In genomic region chr7:2818653-2819052, GRCh38 we compare ENCODE assay signal across 21 cellular contexts. TPM values are rescaled to one million over a fixed set of nuclear protein-coding genes. Genes with fewer than 3 reads are reported as not detected.
A peak's percentile ranks its signal among the peaks of the same experiment; 100 is the strongest.
DNase-seq lines count a peak whose midpoint lies in the region; ATAC-seq, FAIRE-seq and TF ChIP-seq lines count a peak whose summit lies in the region.
"Had no signal": no experiment of that assay in that cellular context is flagged by ENCODE, and none has a peak within 500 bp of the region (broad histone marks: within the 10 kb centered on the region; RNA-seq: fewer than 3 reads in every experiment).

No MANE protein-coding gene starts in this region.

- H3K27ac ChIP-seq in GM12878 (ENCODE audit: control insufficient read depth, insufficient read depth), result no peak overlapping the region

- H3K4me1 Mint-ChIP-seq in stimulated activated naive CD8-positive, alpha-beta T cell treated with anti-CD3 and anti-CD28 coated beads, Interleukin-15, amount 100 ng/mL, for 72 hours, result peaks cover 35% of the 10 kb centered on the region
- peaks cover 63% of the 10 kb centered on the region for H3K4me1 Mint-ChIP-seq in nephron
- peaks cover 5% of the 10 kb centered on the region for H3K4me1 Mint-ChIP-seq in activated CD8-positive, alpha-beta T cell treated with anti-CD3 and anti-CD28 coated beads, Interleukin-2, amount 10 ng/mL, durations not matched to agents 7 days and 5 days (ENCODE audit: low read depth)

- no peaks in the 10 kb centered on the region for H3K9me3 ChIP-seq in GM12878 (replicated peaks; ENCODE audit: control insufficient read depth, insufficient read depth, low read length)

- intact Hi-C loops in GM12878 (cut with micrococcal nuclease; ENCODE audit: unreplicated experiment), result no loop called here

- H3K79me2 ChIP-seq in GM12878 (ENCODE audit: control insufficient read depth, insufficient read depth, low read length), result peaks cover 6% of the 10 kb centered on the region

- no peak overlapping the region for H3K4me3 ChIP-seq in GM12878

- no peaks in the 10 kb centered on the region for H3K27me3 Mint-ChIP-seq in stimulated activated naive CD8-positive, alpha-beta T cell treated with anti-CD3 and anti-CD28 coated beads, Interleukin-15, amount 100 ng/mL, for 72 hours
- no peaks in the 10 kb centered on the region for H3K27me3 Mint-ChIP-seq in nephron (ENCODE audit: low read depth)
- H3K27me3 Mint-ChIP-seq in activated CD8-positive, alpha-beta T cell treated with anti-CD3 and anti-CD28 coated beads, Interleukin-2, amount 10 ng/mL, durations not matched to agents 7 days and 5 days (ENCODE audit: low read depth), result no peaks in the 10 kb centered on the region
- H3K27me3 Mint-ChIP-seq: activated CD8-positive, alpha-beta T cell treated with anti-CD3 and anti-CD28 coated beads for 36 hours had no signal

- H3K4me1 ChIP-seq in GM12878 (ENCODE audit: control insufficient read depth, insufficient read depth, low read length), result peaks cover 35% of the 10 kb centered on the region

- no peak for FAIRE-seq in GM12878 (lab: Jason Lieb, UNC)

- H4K20me1 ChIP-seq in GM12878 (ENCODE audit: control insufficient read depth, insufficient read depth), result no peaks in the 10 kb centered on the region

- H2AFZ ChIP-seq in GM12878 (ENCODE audit: control insufficient read depth, low read depth, low read length), result no peak overlapping the region

- RAD21 ChIA-PET in GM12878 (lab: Charles Lee; ENCODE audit: unreplicated experiment), result interaction anchor here (0.8 to 3.0 kb wide), 9 partner anchors 14 to 148 kb away, joined by 3 to 14 read pairs (median 5); no protein-coding TSS in a partner anchor

- no peaks in the 10 kb centered on the region; a peak in 1 of 4 replicates for H3K36me3 ChIP-seq in GM12878 (ENCODE audit: control insufficient read depth in 2 of 2, insufficient read depth in 2 of 2, low read length in 1 of 2)

- no peak for TF ChIP-seq EP300 in GM12878 (IDR thresholded peaks at IDR 0.05; ENCODE audit: borderline replicate concordance in 1 of 2, control insufficient read depth in 1 of 2, low read depth in 2 of 2, low read length in 2 of 2)

- TF ChIP-seq CTCF in GM12878 (IDR thresholded peaks at IDR 0.05 in 2 of 3, conservative IDR thresholded peaks at IDR 0.05 in 1 of 3; ENCODE audit: control insufficient read depth in 2 of 3, extremely low read depth in 1 of 3, insufficient read depth in 1 of 3, low read depth in 3 of 3, low read length in 3 of 3) (no peak), nephron (IDR thresholded peaks at IDR 0.05; ENCODE audit: unreplicated experiment in 3 of 3) (no peak)

- SMC1A ChIA-PET in GM12878 (lab: Charles Lee; ENCODE audit: uncharacterized antibody, unreplicated experiment), result interaction anchor here (1.0 to 4.0 kb wide), 5 partner anchors 17 to 61 kb away, joined by 3 to 24 read pairs (median 10); no protein-coding TSS in a partner anchor

- H3K27me3 ChIP-seq in GM12878 (replicated peaks in 1 of 2; ENCODE audit: control insufficient read depth in 2 of 2, insufficient read depth in 2 of 2, low read length in 1 of 2), result no peaks in the 10 kb centered on the region
- H3K27me3 ChIP-seq: foreskin keratinocyte had no signal

- TF ChIP-seq RAD21 in GM12878 (IDR thresholded peaks at IDR 0.05; ENCODE audit: insufficient read depth, low read depth, low read length), result no peak

- H3K9me3 Mint-ChIP-seq in stimulated activated naive CD8-positive, alpha-beta T cell treated with anti-CD3 and anti-CD28 coated beads, Interleukin-15, amount 100 ng/mL, for 72 hours, result no peaks in the 10 kb centered on the region
- no peaks in the 10 kb centered on the region for H3K9me3 Mint-ChIP-seq in nephron
- H3K9me3 Mint-ChIP-seq in activated CD8-positive, alpha-beta T cell treated with anti-CD3 and anti-CD28 coated beads, Interleukin-2, amount 10 ng/mL, durations not matched to agents 7 days and 5 days (ENCODE audit: insufficient read depth), result no peaks in the 10 kb centered on the region
- H3K9me3 Mint-ChIP-seq: activated CD8-positive, alpha-beta T cell treated with anti-CD3 and anti-CD28 coated beads for 36 hours; activated T-cell treated with anti-CD3 and anti-CD28 coated beads, Interleukin-2, amount 50 U/mL, for 4 hours had no signal

- ATAC-seq in stimulated activated naive CD8-positive, alpha-beta T cell treated with anti-CD3 and anti-CD28 coated beads, Interleukin-15, amount 100 ng/mL, for 72 hours, result peak; percentile 6
- ATAC-seq in stimulated activated naive CD8-positive, alpha-beta T cell treated with anti-CD3 and anti-CD28 coated beads, Interleukin-15, Interleukin-2, amounts not matched to agents 100 U/mL and 50 U/mL, for 24 hours, result no peak
- ATAC-seq in GM12878 (no peak), HG03108 (IDR thresholded peaks at IDR 0.05; ENCODE audit: unreplicated experiment) (no peak)
- no peak for ATAC-seq in activated CD8-positive, alpha-beta T cell treated with anti-CD3 and anti-CD28 coated beads, Interleukin-2, amount 10 ng/mL, durations not matched to agents 7 days and 5 days
- ATAC-seq: foreskin keratinocyte, SK-N-SH treated with all-trans-retinoic acid at 6 μM for 48 hours had no signal

- H3K36me3 Mint-ChIP-seq in nephron (ENCODE audit: low read depth), result peaks cover 9% of the 10 kb centered on the region
- no peaks in the 10 kb centered on the region for H3K36me3 Mint-ChIP-seq in activated CD8-positive, alpha-beta T cell treated with anti-CD3 and anti-CD28 coated beads, Interleukin-2, amount 10 ng/mL, durations not matched to agents 7 days and 5 days (ENCODE audit: low read depth)

- 94% methylated on average over 8 of the region's 12 CpGs for WGBS in GM12878 (ENCODE audit: insufficient coverage, insufficient replicate concordance, low lambda C conversion rate, missing lambda C conversion rate)

- H3K4me3 Mint-ChIP-seq in stimulated activated naive CD8-positive, alpha-beta T cell treated with anti-CD3 and anti-CD28 coated beads, Interleukin-15, amount 100 ng/mL, for 72 hours, result no peak overlapping the region
- H3K4me3 Mint-ChIP-seq in nephron, result no peak overlapping the region
- H3K4me3 Mint-ChIP-seq in activated CD8-positive, alpha-beta T cell treated with anti-CD3 and anti-CD28 coated beads, Interleukin-2, amount 10 ng/mL, durations not matched to agents 7 days and 5 days, result no peak overlapping the region
- H3K4me3 Mint-ChIP-seq: activated CD8-positive, alpha-beta T cell treated with anti-CD3 and anti-CD28 coated beads for 36 hours; activated T-cell treated with anti-CD3 and anti-CD28 coated beads, Interleukin-2, amount 50 U/mL, for 4 hours had no signal

- CTCF ChIA-PET in GM12878 (lab: Yijun Ruan, JAX), result interaction anchor here (5.0 kb wide), 1 partner anchor 109 kb away, joined by 30 read pairs; no protein-coding TSS in a partner anchor
- CTCF ChIA-PET in activated CD8-positive, alpha-beta T cell treated with anti-CD3 and anti-CD28 coated beads, Interleukin-2, amount 10 ng/mL, durations not matched to agents 7 days and 5 days (lab: Charles Lee), result no interaction called here

- no TSS peak for BruUV-seq in GM12878 (replicated peaks; lab: Mats Ljungman, UMichigan)

- 0 out of 2 replicates have a peak overlapping the region, but pooled peaks have one; percentile 30 for H3K4me2 ChIP-seq in GM12878 (ENCODE audit: control insufficient read depth, insufficient read depth)

- TF ChIP-seq POLR2A in GM12878 (IDR thresholded peaks at IDR 0.05; ENCODE audit: low read depth, low read length), result no peak

- no peak overlapping the region for H3K9ac ChIP-seq in GM12878 (ENCODE audit: control insufficient read depth, insufficient read depth, low read length)

- POLR2A ChIA-PET in GM12878 (lab: Charles Lee), result interaction anchor here (0.8 to 3.4 kb wide), 4 partner anchors 14 to 108 kb away, joined by 3 to 17 read pairs (median 4); no protein-coding TSS in a partner anchor
- POLR2A ChIA-PET in activated CD8-positive, alpha-beta T cell treated with anti-CD3 and anti-CD28 coated beads, Interleukin-2, amount 10 ng/mL, durations not matched to agents 7 days and 5 days (lab: Charles Lee), result interaction anchor here (0.9 kb wide), 1 partner anchor 206 kb away, joined by 3 read pairs; no protein-coding TSS in a partner anchor

- peak overlapping the region in 1 of 2 donors; percentile 19 for H3K27ac Mint-ChIP-seq in stimulated activated naive CD8-positive, alpha-beta T cell treated with anti-CD3 and anti-CD28 coated beads, Interleukin-15, amount 100 ng/mL, for 72 hours
- peak overlapping the region in 2 of 3 experiments; percentile 26 to 45 for H3K27ac Mint-ChIP-seq in nephron
- no peak overlapping the region for H3K27ac Mint-ChIP-seq in activated CD8-positive, alpha-beta T cell treated with anti-CD3 and anti-CD28 coated beads, Interleukin-2, amount 10 ng/mL, durations not matched to agents 7 days and 5 days
- H3K27ac Mint-ChIP-seq: activated CD8-positive, alpha-beta T cell treated with anti-CD3 and anti-CD28 coated beads for 36 hours had no signal

- no peak for DNase-seq in stimulated activated naive CD8-positive, alpha-beta T cell treated with anti-CD3 and anti-CD28 coated beads, Interleukin-15, amount 100 ng/mL, for 72 hours
- no peak for DNase-seq in stimulated activated naive CD8-positive, alpha-beta T cell treated with anti-CD3 and anti-CD28 coated beads, Interleukin-15, Interleukin-2, amounts not matched to agents 100 U/mL and 50 U/mL, for 24 hours
- DNase-seq in GM12878 (ENCODE audit: low read depth, low spot score) (no peak), AG08395 (ENCODE audit: low spot score) (no peak), GM19240 (ENCODE audit: insufficient read length, low spot score) (no peak)
- no peak for DNase-seq in activated CD8-positive, alpha-beta T cell treated with anti-CD3 and anti-CD28 coated beads, Interleukin-2, amount 10 ng/mL, durations not matched to agents 7 days and 5 days
- DNase-seq: ACHN; activated CD4-positive, CD25-positive, alpha-beta regulatory T cell; activated naive CD4-positive, alpha-beta T cell treated with anti-CD3 and anti-CD28 coated beads, Interleukin-2, amount 50 U/mL, for 16 hours; activated T-cell treated with anti-CD3 and anti-CD28 coated beads, Interleukin-2, amount 50 U/mL, for 4 hours; central memory CD4-positive, alpha-beta T cell; DMS 273 treated with DMSO at 0.1 percent for 48 hours; foreskin keratinocyte; NCI-H1048; NCI-H1930; NCI-H226; T-helper 9 cell had no signal

- in situ Hi-C loops in GM12878 (cut with MboI), result no loop called here

RNA-seq across cellular contexts. Expression of gene GNA12, which starts 25.5 kb away (rescaled TPM):
- 23.6 and 23.7 TPM in 2 replicates for total RNA-seq in GM12878 (2013; cell fraction: nucleolus; rRNA removed)
- total RNA-seq in GM12878 (2014; rRNA removed) (8.0 and 8.6 TPM in 2 replicates), GM12878 (2014; rRNA removed; fragmentation: Illumina TruSeq; extraction: Trizol) (15.5 and 16.6 TPM in 2 replicates), GM12878 (2021) (42.1 and 42.8 TPM in 2 replicates)
- 8.9 TPM for polyA plus RNA-seq in GM12878 (2011; ENCODE audit: low read depth)
- polyA plus RNA-seq in GM12878 (2011; rRNA removed) (26.8 and 51.8 TPM in 2 replicates), GM12878 (2014; fragmentation: Illumina TruSeq; extraction: Trizol) (13.0 and 31.2 TPM in 2 replicates), GM12878 (2014; fragmentation: Nextera tagmentation; extraction: Ambion mirVana) (1 to 10 TPM; 1.9 to 3.0 TPM), GM12878 (2014; rRNA removed) (34.5 and 34.9 TPM in 2 replicates), GM12878 (2016; fragmentation: Nextera tagmentation; extraction: Ambion mirVana) (1 to 10 TPM; 3.4 to 4.1 TPM)
- 40.7 and 58.1 TPM in 2 replicates for polyA plus RNA-seq in GM12878 (2011; cell fraction: cytosol; rRNA removed)
- polyA plus RNA-seq in GM12878 (2011; cell fraction: nucleus; rRNA removed), result 29.2 and 33.1 TPM in 2 replicates
- 15.2 and 16.0 TPM in 2 replicates for polyA plus RNA-seq in GM12878 (2012)
- polyA minus RNA-seq in GM12878 (2011; rRNA and poly(A)+ RNA removed), result 72.4 and 89.6 TPM in 2 replicates
- 21.6 and 25.6 TPM in 2 replicates for polyA minus RNA-seq in GM12878 (2011; cell fraction: cytosol; rRNA and poly(A)+ RNA removed)
- 8.6 and 17.8 TPM in 2 replicates for polyA minus RNA-seq in GM12878 (2011; cell fraction: nucleus; rRNA and poly(A)+ RNA removed)
- total RNA-seq in activated CD8-positive, alpha-beta T cell treated with anti-CD3 and anti-CD28 coated beads, Interleukin-2, amount 10 ng/mL, durations not matched to agents 7 days and 5 days, result 10 to 100 TPM; 17.9 to 18.1 TPM
